ENCODE assay signal across 8 cellular contexts in genomic region chr1:206203364-206204158, GRCh38. TPM values are rescaled to one million over a fixed set of nuclear protein-coding genes. Genes with fewer than 3 reads are reported as not detected.
DNase-seq lines count a peak whose midpoint lies in the region; ATAC-seq lines count a peak whose summit lies in the region.
"Not testable (repeated sequence)": the region's sequence is repeated elsewhere in the genome, so short reads cannot be mapped to it uniquely, and the experiment has no call there.

TSS of gene SRGAP2 (plus strand) at chr1:206203541. CDS start at chr1:206205971, 2,430 bp downstream.

- not testable (repeated sequence) for H3K9me3 ChIP-seq in neuronal stem cell (replicated peaks in 1 of 2; ENCODE audit: control insufficient read depth in 2 of 2, insufficient read depth in 1 of 2, low read depth in 1 of 2, low read length in 2 of 2)

- H3K79me1 ChIP-seq in neuronal stem cell (ENCODE audit: low read depth, low read length) = not testable (repeated sequence)

- not testable (repeated sequence) for H3K4me1 Mint-ChIP-seq in T-helper 2 cell treated with Interferon-gamma antibody and Interleukin-4, amounts not matched to agents 5 μg/mL and 100 μg/mL, for 36 hours (ENCODE audit: low read depth); activated naive CD8-positive, alpha-beta T cell treated with anti-CD3 and anti-CD28 coated beads, Interleukin-2, amount 50 U/mL, for 24 hours

- H3K9ac ChIP-seq in neuronal stem cell (ENCODE audit: low read depth, low read length, poor library complexity) = peak within 1 kb of the TSS; percentile 81

- H2BK12ac ChIP-seq in neuronal stem cell (ENCODE audit: low read length) = not testable (repeated sequence)

- not testable (repeated sequence) for H3K18ac ChIP-seq in neuronal stem cell (ENCODE audit: low read length)

- not testable (repeated sequence) for H3K36me3 ChIP-seq in neuronal stem cell (replicated peaks in 1 of 2; ENCODE audit: control insufficient read depth in 2 of 2, insufficient read depth in 2 of 2, low read length in 2 of 2)

- ATAC-seq in HG02798 (IDR thresholded peaks at IDR 0.05; ENCODE audit: poor library complexity, unreplicated experiment) = peak; percentile 1
- peak; percentile 72 for ATAC-seq in activated naive CD8-positive, alpha-beta T cell treated with anti-CD3 and anti-CD28 coated beads, Interleukin-2, amount 50 U/mL, for 24 hours

- H3K27me3 ChIP-seq in neuronal stem cell (ENCODE audit: control insufficient read depth in 3 of 3, insufficient read depth in 3 of 3, low read depth in 1 of 3, low read length in 3 of 3) = not testable (repeated sequence)

- DNase-seq in ELF-1 (ENCODE audit: low read depth, low spot score) = peak; percentile 64
- DNase-seq in NCI-H187 treated with DMSO at 0.1 percent for 48 hours (lab: John Stamatoyannopoulos, UW) = peak; percentile 2
- DNase-seq in T-helper 2 cell treated with Interferon-gamma antibody and Interleukin-4, amounts not matched to agents 5 μg/mL and 100 μg/mL, for 36 hours (ENCODE audit: low spot score) = peak; percentile 70
- DNase-seq in activated naive CD8-positive, alpha-beta T cell treated with anti-CD3 and anti-CD28 coated beads, Interleukin-2, amount 50 U/mL, for 24 hours = peak; percentile 53
- DNase-seq in glomerular visceral epithelial cell (ENCODE audit: extremely low spot score) = peak; percentile 64
- peak; percentile 41 for DNase-seq in neuronal stem cell (ENCODE audit: low spot score)
- peak; percentile 48 for DNase-seq in stimulated activated naive CD4-positive, alpha-beta T cell treated with Interleukin-2 at 50 U/mL for 16 hours (lab: John Stamatoyannopoulos, UW)

- H3K4me1 ChIP-seq in neuronal stem cell (ENCODE audit: control insufficient read depth in 2 of 2, insufficient read depth in 1 of 2, low read depth in 1 of 2, low read length in 2 of 2) = not testable (repeated sequence)

- not testable (repeated sequence) for H2BK15ac ChIP-seq in neuronal stem cell (ENCODE audit: low read length)

- not testable (repeated sequence) for H4K8ac ChIP-seq in neuronal stem cell (ENCODE audit: low read depth, low read length)

- peak within 1 kb of the TSS; percentile 71 for H3K27ac ChIP-seq in neuronal stem cell (replicated peaks; ENCODE audit: low read length)

- H3K36me3 Mint-ChIP-seq in T-helper 2 cell treated with Interferon-gamma antibody and Interleukin-4, amounts not matched to agents 5 μg/mL and 100 μg/mL, for 36 hours (ENCODE audit: low read depth); activated naive CD8-positive, alpha-beta T cell treated with anti-CD3 and anti-CD28 coated beads, Interleukin-2, amount 50 U/mL, for 24 hours (ENCODE audit: low read depth): not testable (repeated sequence)

- no CpG with 5 or more reads among the region's 63 CpGs for WGBS in neuronal stem cell (ENCODE audit: extremely low coverage in 2 of 2, insufficient read length in 2 of 2, insufficient replicate concordance in 1 of 2), 2 donors

- not testable (repeated sequence) for H2AK5ac ChIP-seq in neuronal stem cell (ENCODE audit: low read depth, low read length)

- not testable (repeated sequence) for H2BK5ac ChIP-seq in neuronal stem cell (ENCODE audit: low read length)

- H3K27ac Mint-ChIP-seq in T-helper 2 cell treated with Interferon-gamma antibody and Interleukin-4, amounts not matched to agents 5 μg/mL and 100 μg/mL, for 36 hours = peak within 1 kb of the TSS; percentile 83
- H3K27ac Mint-ChIP-seq in activated naive CD8-positive, alpha-beta T cell treated with anti-CD3 and anti-CD28 coated beads, Interleukin-2, amount 50 U/mL, for 24 hours = peak within 1 kb of the TSS; percentile 92

- H3K9me3 Mint-ChIP-seq in T-helper 2 cell treated with Interferon-gamma antibody and Interleukin-4, amounts not matched to agents 5 μg/mL and 100 μg/mL, for 36 hours; activated naive CD8-positive, alpha-beta T cell treated with anti-CD3 and anti-CD28 coated beads, Interleukin-2, amount 50 U/mL, for 24 hours: not testable (repeated sequence)

- H3K23ac ChIP-seq in neuronal stem cell (ENCODE audit: low read depth, low read length, poor library complexity) = not testable (repeated sequence)

- H3K4me2 ChIP-seq in neuronal stem cell (ENCODE audit: insufficient read depth, low read length, poor library complexity, severe bottlenecking) = peak within 1 kb of the TSS; percentile 25

- peak within 1 kb of the TSS; percentile 52 to 78 for H3K4me3 ChIP-seq in neuronal stem cell (ENCODE audit: low read length in 2 of 2)

- not testable (repeated sequence) for H3K4ac ChIP-seq in neuronal stem cell (ENCODE audit: low read length)

- H4K91ac ChIP-seq in neuronal stem cell (ENCODE audit: low read depth, low read length, poor library complexity) = not testable (repeated sequence)

- not testable (repeated sequence) for H2BK120ac ChIP-seq in neuronal stem cell (ENCODE audit: low read depth, low read length)

- not testable (repeated sequence) for H3K27me3 Mint-ChIP-seq in T-helper 2 cell treated with Interferon-gamma antibody and Interleukin-4, amounts not matched to agents 5 μg/mL and 100 μg/mL, for 36 hours (ENCODE audit: low read depth); activated naive CD8-positive, alpha-beta T cell treated with anti-CD3 and anti-CD28 coated beads, Interleukin-2, amount 50 U/mL, for 24 hours

- H2AFZ ChIP-seq in neuronal stem cell (ENCODE audit: low read length) = peak within 1 kb of the TSS; percentile 64

- H3K14ac ChIP-seq in neuronal stem cell (ENCODE audit: low read length) = not testable (repeated sequence)

- peak within 1 kb of the TSS; percentile 83 for H3K4me3 Mint-ChIP-seq in T-helper 2 cell treated with Interferon-gamma antibody and Interleukin-4, amounts not matched to agents 5 μg/mL and 100 μg/mL, for 36 hours
- H3K4me3 Mint-ChIP-seq in activated naive CD8-positive, alpha-beta T cell treated with anti-CD3 and anti-CD28 coated beads, Interleukin-2, amount 50 U/mL, for 24 hours = peak within 1 kb of the TSS; percentile 71

RNA-seq across cellular contexts. Expression of gene SRGAP2, which starts in this region (rescaled TPM):
- 36.9 TPM for polyA plus RNA-seq in neuronal stem cell (2013, experiment 1 of 2)
- polyA plus RNA-seq in neuronal stem cell (2013, experiment 2 of 2) = 38.1 TPM

Comparison
In these comparisons a context has a peak if more than half of its experiments do, and no peak if none do; other contexts are left out.
1. Peak in every context shown above with its lines: DNase-seq, ATAC-seq, H3K4me3 ChIP-seq and H3K27ac ChIP-seq.
2. DNase-seq: peak in every context shown above with its lines; median percentile 70 in T-helper 2 cell treated with Interferon-gamma antibody and Interleukin-4, amounts not matched to agents 5 μg/mL and 100 μg/mL, for 36 hours; 64 in ELF-1; 64 in glomerular visceral epithelial cell; 53 in activated naive CD8-positive, alpha-beta T cell treated with anti-CD3 and anti-CD28 coated beads, Interleukin-2, amount 50 U/mL, for 24 hours; 48 in stimulated activated naive CD4-positive, alpha-beta T cell treated with Interleukin-2 at 50 U/mL for 16 hours; 41 in neuronal stem cell; 2 in NCI-H187 treated with DMSO at 0.1 percent for 48 hours.